ENCODE assay signal across 1 cellular context in genomic region chr6:142474446-142475289, GRCh38.
TF ChIP-seq lines count a peak whose summit lies in the region.

No MANE protein-coding gene starts in this region.

TF ChIP-seq in HepG2, 621 proteins besides CTCF, POLR2A, EP300 and RAD21 (continued from another document):
- TF ChIP-seq, protein P1, sequence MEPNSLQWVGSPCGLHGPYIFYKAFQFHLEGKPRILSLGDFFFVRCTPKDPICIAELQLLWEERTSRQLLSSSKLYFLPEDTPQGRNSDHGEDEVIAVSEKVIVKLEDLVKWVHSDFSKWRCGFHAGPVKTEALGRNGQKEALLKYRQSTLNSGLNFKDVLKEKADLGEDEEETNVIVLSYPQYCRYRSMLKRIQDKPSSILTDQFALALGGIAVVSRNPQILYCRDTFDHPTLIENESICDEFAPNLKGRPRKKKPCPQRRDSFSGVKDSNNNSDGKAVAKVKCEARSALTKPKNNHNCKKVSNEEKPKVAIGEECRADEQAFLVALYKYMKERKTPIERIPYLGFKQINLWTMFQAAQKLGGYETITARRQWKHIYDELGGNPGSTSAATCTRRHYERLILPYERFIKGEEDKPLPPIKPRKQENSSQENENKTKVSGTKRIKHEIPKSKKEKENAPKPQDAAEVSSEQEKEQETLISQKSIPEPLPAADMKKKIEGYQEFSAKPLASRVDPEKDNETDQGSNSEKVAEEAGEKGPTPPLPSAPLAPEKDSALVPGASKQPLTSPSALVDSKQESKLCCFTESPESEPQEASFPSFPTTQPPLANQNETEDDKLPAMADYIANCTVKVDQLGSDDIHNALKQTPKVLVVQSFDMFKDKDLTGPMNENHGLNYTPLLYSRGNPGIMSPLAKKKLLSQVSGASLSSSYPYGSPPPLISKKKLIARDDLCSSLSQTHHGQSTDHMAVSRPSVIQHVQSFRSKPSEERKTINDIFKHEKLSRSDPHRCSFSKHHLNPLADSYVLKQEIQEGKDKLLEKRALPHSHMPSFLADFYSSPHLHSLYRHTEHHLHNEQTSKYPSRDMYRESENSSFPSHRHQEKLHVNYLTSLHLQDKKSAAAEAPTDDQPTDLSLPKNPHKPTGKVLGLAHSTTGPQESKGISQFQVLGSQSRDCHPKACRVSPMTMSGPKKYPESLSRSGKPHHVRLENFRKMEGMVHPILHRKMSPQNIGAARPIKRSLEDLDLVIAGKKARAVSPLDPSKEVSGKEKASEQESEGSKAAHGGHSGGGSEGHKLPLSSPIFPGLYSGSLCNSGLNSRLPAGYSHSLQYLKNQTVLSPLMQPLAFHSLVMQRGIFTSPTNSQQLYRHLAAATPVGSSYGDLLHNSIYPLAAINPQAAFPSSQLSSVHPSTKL (CRISPR knock-in tag; IDR thresholded peaks at IDR 0.05) = 0 out of 2 replicates have a peak, but pooled peaks have one; percentile 9
- 0 out of 2 replicates have a peak, but pooled peaks have one; percentile 11 for TF ChIP-seq SAP130 (CRISPR knock-in tag; IDR thresholded peaks at IDR 0.05; ENCODE audit: low read depth)
- peak; percentile 42; the same call in 1 of the 2 replicates for TF ChIP-seq ZBTB25 (CRISPR knock-in tag; IDR thresholded peaks at IDR 0.05)
- TF ChIP-seq KLF16 (CRISPR knock-in tag; IDR thresholded peaks at IDR 0.05) = 0 out of 4 replicates have a peak, but pooled peaks of 1 of the 2 experiments have one; percentile 11
- TF ChIP-seq, protein P2, sequence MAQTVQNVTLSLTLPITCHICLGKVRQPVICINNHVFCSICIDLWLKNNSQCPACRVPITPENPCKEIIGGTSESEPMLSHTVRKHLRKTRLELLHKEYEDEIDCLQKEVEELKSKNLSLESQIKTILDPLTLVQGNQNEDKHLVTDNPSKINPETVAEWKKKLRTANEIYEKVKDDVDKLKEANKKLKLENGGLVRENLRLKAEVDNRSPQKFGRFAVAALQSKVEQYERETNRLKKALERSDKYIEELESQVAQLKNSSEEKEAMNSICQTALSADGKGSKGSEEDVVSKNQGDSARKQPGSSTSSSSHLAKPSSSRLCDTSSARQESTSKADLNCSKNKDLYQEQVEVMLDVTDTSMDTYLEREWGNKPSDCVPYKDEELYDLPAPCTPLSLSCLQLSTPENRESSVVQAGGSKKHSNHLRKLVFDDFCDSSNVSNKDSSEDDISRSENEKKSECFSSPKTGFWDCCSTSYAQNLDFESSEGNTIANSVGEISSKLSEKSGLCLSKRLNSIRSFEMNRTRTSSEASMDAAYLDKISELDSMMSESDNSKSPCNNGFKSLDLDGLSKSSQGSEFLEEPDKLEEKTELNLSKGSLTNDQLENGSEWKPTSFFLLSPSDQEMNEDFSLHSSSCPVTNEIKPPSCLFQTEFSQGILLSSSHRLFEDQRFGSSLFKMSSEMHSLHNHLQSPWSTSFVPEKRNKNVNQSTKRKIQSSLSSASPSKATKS (CRISPR knock-in tag; IDR thresholded peaks at IDR 0.05) = no peak
- peak; percentile 83 for TF ChIP-seq MIXL1 (CRISPR knock-in tag; IDR thresholded peaks at IDR 0.05)
- no peak for TF ChIP-seq SRY (CRISPR knock-in tag; IDR thresholded peaks at IDR 0.05)
